8 cellular contexts compared by ENCODE assay signal in the genomic region with DNA sequence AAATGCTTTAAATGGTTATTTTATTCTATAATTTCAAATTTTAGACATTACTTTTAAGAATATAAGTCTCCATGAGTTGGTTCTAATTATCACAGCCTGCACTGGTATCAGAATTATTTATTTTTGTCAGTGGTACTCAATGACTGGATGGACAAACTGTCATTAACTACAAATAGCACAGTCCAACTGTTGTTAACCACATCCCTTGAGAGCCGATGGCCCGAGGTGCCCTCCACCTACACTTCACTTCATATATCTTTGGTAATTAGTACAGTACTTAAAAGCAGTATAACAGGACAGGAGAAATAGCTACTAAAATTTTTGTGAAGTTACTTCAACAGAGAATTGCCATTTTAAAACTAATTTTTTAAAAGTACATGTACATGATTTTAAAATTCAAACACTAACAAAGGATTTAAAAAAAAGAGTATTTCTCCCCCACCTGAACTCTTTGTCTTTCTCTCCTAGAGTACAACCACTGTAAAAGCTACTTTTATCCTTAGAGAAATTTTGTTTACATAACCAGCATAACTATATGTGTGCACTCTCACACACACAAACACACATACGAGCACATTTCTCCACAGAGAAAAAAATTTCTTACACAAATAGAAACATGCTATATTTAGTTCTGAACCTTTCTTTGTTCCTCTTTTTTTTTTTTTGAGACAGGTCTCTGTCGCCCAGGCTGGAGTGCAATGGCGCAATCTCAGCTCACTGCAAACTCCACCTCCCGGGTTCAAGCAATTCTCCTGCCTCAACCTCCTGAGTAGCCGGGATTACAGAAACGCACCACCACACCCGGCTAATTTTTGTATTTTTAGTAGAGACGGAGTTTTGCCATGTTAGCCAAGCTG. TPM values are rescaled to one million over a fixed set of nuclear protein-coding genes. Genes with fewer than 3 reads are reported as not detected.
A peak's percentile ranks its signal among the peaks of the same experiment; 100 is the strongest.
DNase-seq lines count a peak whose midpoint lies in the region; ATAC-seq lines count a peak whose summit lies in the region.

No MANE protein-coding gene starts in this region.

- peak overlapping the region in 7 of 8 donors; percentile 56 to 90 (median 82) for H3K27ac Mint-ChIP-seq in CD8-positive, alpha-beta memory T cell
- H3K27ac Mint-ChIP-seq in central memory CD8-positive, alpha-beta T cell (ENCODE audit: low read depth), result peak overlapping the region; percentile 92

- H3K36me3 Mint-ChIP-seq in CD8-positive, alpha-beta memory T cell, result peaks cover 7 to 43% (median 19%) of the 10 kb centered on the region in 3 donors
- H3K36me3 Mint-ChIP-seq in central memory CD8-positive, alpha-beta T cell (ENCODE audit: insufficient read depth), result peaks cover 20% of the 10 kb centered on the region

- CTCF ChIA-PET in CD8-positive, alpha-beta memory T cell (lab: Charles Lee), result interaction anchor here (0.8 kb wide), 1 partner anchor 43 kb away, joined by 3 read pairs; no protein-coding TSS in a partner anchor

- peak overlapping the region in 5 of 7 donors; percentile 38 to 84 (median 54) for H3K4me3 Mint-ChIP-seq in CD8-positive, alpha-beta memory T cell
- peak overlapping the region; percentile 60 for H3K4me3 Mint-ChIP-seq in central memory CD8-positive, alpha-beta T cell

- DNase-seq in CD8-positive, alpha-beta memory T cell, result no peak
- DNase-seq in central memory CD8-positive, alpha-beta T cell (ENCODE audit: low spot score in 2 of 2), result no peak
- DNase-seq in NCI-H2029 treated with DMSO at 0.1 percent for 48 hours (lab: John Stamatoyannopoulos, UW) (no peak), T-helper 2 cell (no peak), mesenteric fat pad (ENCODE audit: low spot score) (no peak), NCI-H526 (lab: John Stamatoyannopoulos, UW) (no peak)

- peaks cover 76 to 91% (median 91%) of the 10 kb centered on the region in 3 donors for H3K4me1 Mint-ChIP-seq in CD8-positive, alpha-beta memory T cell
- H3K4me1 Mint-ChIP-seq in central memory CD8-positive, alpha-beta T cell, result peaks cover 76% of the 10 kb centered on the region

- peaks cover 23% of the 10 kb centered on the region for H3K4me1 ChIP-seq in CD8-positive, alpha-beta memory T cell (ENCODE audit: insufficient read depth, low read length)

- no peaks in the 10 kb centered on the region for H3K27me3 Mint-ChIP-seq in CD8-positive, alpha-beta memory T cell
- H3K27me3 Mint-ChIP-seq in central memory CD8-positive, alpha-beta T cell, result no peaks in the 10 kb centered on the region

- no peaks in the 10 kb centered on the region for H3K9me3 ChIP-seq in CD8-positive, alpha-beta memory T cell (ENCODE audit: low read length)

- POLR2A ChIA-PET in CD8-positive, alpha-beta memory T cell (lab: Charles Lee), result no interaction called here

- H3K9me3 Mint-ChIP-seq in CD8-positive, alpha-beta memory T cell, result peaks cover 0 to 6% (median 0%) of the 10 kb centered on the region in 5 donors
- no peaks in the 10 kb centered on the region for H3K9me3 Mint-ChIP-seq in central memory CD8-positive, alpha-beta T cell

- no peak overlapping the region for H3K4me3 ChIP-seq in CD8-positive, alpha-beta memory T cell (ENCODE audit: low read length)

- H3K36me3 ChIP-seq in CD8-positive, alpha-beta memory T cell (ENCODE audit: insufficient read depth, low read length), result no peaks in the 10 kb centered on the region

- peak; percentile 71 for ATAC-seq in GM19452 (IDR thresholded peaks at IDR 0.05; ENCODE audit: unreplicated experiment)
- peak; percentile 79 for ATAC-seq in HG03354 (IDR thresholded peaks at IDR 0.05; ENCODE audit: poor library complexity, severe bottlenecking, unreplicated experiment)
- ATAC-seq in central memory CD8-positive, alpha-beta T cell (replicated peaks; ENCODE audit: extremely low read depth, poor library complexity, severe bottlenecking), result no peak

- H3K27me3 ChIP-seq in CD8-positive, alpha-beta memory T cell (ENCODE audit: insufficient read depth, low read length, poor library complexity, severe bottlenecking), result no peaks in the 10 kb centered on the region

- H3K27ac ChIP-seq in CD8-positive, alpha-beta memory T cell (ENCODE audit: low read depth, low read length), result no peak overlapping the region

RNA-seq across cellular contexts. Expression of gene TIFA, which starts 6.5 kb away (rescaled TPM):
- 10 to 100 TPM; 33.6 to 34.7 TPM for total RNA-seq in CD8-positive, alpha-beta memory T cell
- 48.8 TPM for polyA plus RNA-seq in CD8-positive, alpha-beta memory T cell
- 5.9 TPM for total RNA-seq in mesenteric fat pad

RNA-seq across cellular contexts. Expression of gene ALPK1, which starts 17.9 kb away (rescaled TPM):
- 1 to 10 TPM; 2.5 to 3.1 TPM for total RNA-seq in CD8-positive, alpha-beta memory T cell
- 1.1 TPM for polyA plus RNA-seq in CD8-positive, alpha-beta memory T cell
- 29.0 TPM for total RNA-seq in mesenteric fat pad

RNA-seq across cellular contexts. Expression of gene AP1AR, which starts 47.7 kb away (rescaled TPM):
- total RNA-seq in CD8-positive, alpha-beta memory T cell, result 10 to 100 TPM; 23.2 to 27.1 TPM
- polyA plus RNA-seq in CD8-positive, alpha-beta memory T cell, result 27.5 TPM
- total RNA-seq in mesenteric fat pad, result 16.5 TPM
